16 cellular contexts compared by ENCODE assay signal in the genomic region with DNA sequence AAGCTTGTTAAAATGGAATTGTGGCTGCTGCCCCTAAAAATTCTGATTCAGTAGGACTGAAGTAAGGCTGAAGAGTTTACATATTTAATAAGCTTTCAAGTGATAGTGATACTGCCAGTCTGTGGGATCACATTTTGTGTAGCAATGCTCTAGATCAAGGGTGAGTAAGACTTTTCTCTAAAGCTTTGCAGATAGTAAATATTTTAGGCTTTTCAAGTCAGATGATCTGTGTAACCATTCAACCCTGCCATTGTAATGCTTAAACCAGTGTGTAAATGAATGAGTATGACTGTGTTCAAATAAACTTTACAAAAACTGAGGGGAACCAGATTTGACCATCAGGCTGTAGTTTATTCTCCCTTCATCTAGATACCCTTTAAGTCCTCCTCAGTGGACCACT.
DNase-seq lines count a peak whose midpoint lies in the region; ATAC-seq, FAIRE-seq and TF ChIP-seq lines count a peak whose summit lies in the region.
"Had no signal": no experiment of that assay in that cellular context is flagged by ENCODE, and none has a peak within 500 bp of the region (broad histone marks: within the 10 kb centered on the region; RNA-seq: fewer than 3 reads in every experiment).

No MANE protein-coding gene starts in this region.

- intact Hi-C loops in activated T-helper 1 cell treated with anti-CD3 and anti-CD28 coated beads, Interleukin-12 subunit alpha, Interleukin-12 subunit beta, Interleukin-2, Interleukin-4 antibody, amounts not matched to agents 30 ng/mL and 10 ng/mL and 1 ng/mL, durations not matched to agents 14 hours and 24 hours and 36 hours (cut with micrococcal nuclease): no loop called here

- no peak overlapping the region for H3K27ac Mint-ChIP-seq in activated T-helper 1 cell treated with anti-CD3 and anti-CD28 coated beads, Interleukin-12 subunit alpha, Interleukin-12 subunit beta, Interleukin-2, Interleukin-4 antibody, amounts not matched to agents 30 ng/mL and 10 ng/mL and 1 ng/mL, durations not matched to agents 14 hours and 24 hours and 36 hours
- H3K27ac Mint-ChIP-seq in CD8-positive, alpha-beta memory T cell: peak overlapping the region in 2 of 8 donors; percentile 28 to 48

- no peaks in the 10 kb centered on the region for H3K9me3 ChIP-seq in adipocyte (ENCODE audit: control insufficient read depth, low read length)
- H3K9me3 ChIP-seq in CD8-positive, alpha-beta memory T cell (ENCODE audit: low read length): no peaks in the 10 kb centered on the region
- H3K9me3 ChIP-seq: BE2C, esophagus squamous epithelium, suprapubic skin had no signal

- H3K4me1 ChIP-seq in adipocyte (ENCODE audit: control insufficient read depth, insufficient read depth, low read length): peaks cover 25% of the 10 kb centered on the region
- no peaks in the 10 kb centered on the region for H3K4me1 ChIP-seq in CD8-positive, alpha-beta memory T cell (ENCODE audit: insufficient read depth, low read length)
- H3K4me1 ChIP-seq: BE2C, suprapubic skin had no signal

- no peak for TF ChIP-seq POLR2A in H54 (IDR thresholded peaks at IDR 0.05; ENCODE audit: low read depth, low read length)

- H3K9me3 Mint-ChIP-seq in activated T-helper 1 cell treated with anti-CD3 and anti-CD28 coated beads, Interleukin-12 subunit alpha, Interleukin-12 subunit beta, Interleukin-2, Interleukin-4 antibody, amounts not matched to agents 30 ng/mL and 10 ng/mL and 1 ng/mL, durations not matched to agents 14 hours and 24 hours and 36 hours: no peaks in the 10 kb centered on the region
- no peaks in the 10 kb centered on the region for H3K9me3 Mint-ChIP-seq in CD8-positive, alpha-beta memory T cell
- H3K9me3 Mint-ChIP-seq: naive B cell had no signal

- no peaks in the 10 kb centered on the region for H3K27me3 Mint-ChIP-seq in activated T-helper 1 cell treated with anti-CD3 and anti-CD28 coated beads, Interleukin-12 subunit alpha, Interleukin-12 subunit beta, Interleukin-2, Interleukin-4 antibody, amounts not matched to agents 30 ng/mL and 10 ng/mL and 1 ng/mL, durations not matched to agents 14 hours and 24 hours and 36 hours (ENCODE audit: insufficient read depth)
- H3K27me3 Mint-ChIP-seq in CD8-positive, alpha-beta memory T cell: no peaks in the 10 kb centered on the region
- H3K27me3 Mint-ChIP-seq: naive B cell had no signal

- TF ChIP-seq CTCF in fibroblast of villous mesenchyme (IDR thresholded peaks at IDR 0.05; ENCODE audit: insufficient read depth, low read depth, low read length): no peak

- H3K36me3 Mint-ChIP-seq in activated T-helper 1 cell treated with anti-CD3 and anti-CD28 coated beads, Interleukin-12 subunit alpha, Interleukin-12 subunit beta, Interleukin-2, Interleukin-4 antibody, amounts not matched to agents 30 ng/mL and 10 ng/mL and 1 ng/mL, durations not matched to agents 14 hours and 24 hours and 36 hours (ENCODE audit: low read depth): peaks cover 31% of the 10 kb centered on the region
- peaks cover 11 to 71% (median 29%) of the 10 kb centered on the region in 3 donors for H3K36me3 Mint-ChIP-seq in CD8-positive, alpha-beta memory T cell

- peak overlapping the region; percentile 2 for H3K4me3 ChIP-seq in adipocyte (ENCODE audit: low read length)
- no peak overlapping the region for H3K4me3 ChIP-seq in fibroblast of villous mesenchyme (ENCODE audit: low read depth, low read length)
- H3K4me3 ChIP-seq in CD8-positive, alpha-beta memory T cell (ENCODE audit: low read length): no peak overlapping the region
- H3K4me3 ChIP-seq: esophagus squamous epithelium, suprapubic skin had no signal

- H3K36me3 ChIP-seq in adipocyte (ENCODE audit: control insufficient read depth, insufficient read depth, low read length, severe bottlenecking): peaks cover 60% of the 10 kb centered on the region
- H3K36me3 ChIP-seq in CD8-positive, alpha-beta memory T cell (ENCODE audit: insufficient read depth, low read length): peaks cover 6% of the 10 kb centered on the region
- H3K36me3 ChIP-seq: BE2C had no signal

- no peaks in the 10 kb centered on the region for H3K27me3 ChIP-seq in adipocyte (replicated peaks; ENCODE audit: control insufficient read depth, insufficient read depth, low read length)
- no peaks in the 10 kb centered on the region for H3K27me3 ChIP-seq in CD8-positive, alpha-beta memory T cell (ENCODE audit: insufficient read depth, low read length, poor library complexity, severe bottlenecking)
- H3K27me3 ChIP-seq: BE2C, esophagus squamous epithelium, suprapubic skin had no signal

- H3K27ac ChIP-seq in CD8-positive, alpha-beta memory T cell (ENCODE audit: low read depth, low read length): no peak overlapping the region
- H3K27ac ChIP-seq: suprapubic skin had no signal

- H3K4me3 Mint-ChIP-seq in activated T-helper 1 cell treated with anti-CD3 and anti-CD28 coated beads, Interleukin-12 subunit alpha, Interleukin-12 subunit beta, Interleukin-2, Interleukin-4 antibody, amounts not matched to agents 30 ng/mL and 10 ng/mL and 1 ng/mL, durations not matched to agents 14 hours and 24 hours and 36 hours: no peak overlapping the region
- H3K4me3 Mint-ChIP-seq in CD8-positive, alpha-beta memory T cell: no peak overlapping the region
- H3K4me3 Mint-ChIP-seq: naive B cell had no signal

- DNase-seq in H54 (ENCODE audit: insufficient read length, low spot score) (no peak), adipocyte (ENCODE audit: low read depth) (peak; percentile 41), fibroblast of villous mesenchyme (ENCODE audit: low read depth) (peak; percentile 59), renal cortical epithelial cell (ENCODE audit: low read depth) (peak; percentile 84)
- DNase-seq in activated T-helper 1 cell treated with anti-CD3 and anti-CD28 coated beads, Interleukin-12 subunit alpha, Interleukin-12 subunit beta, Interleukin-2, Interleukin-4 antibody, amounts not matched to agents 30 ng/mL and 10 ng/mL and 1 ng/mL, durations not matched to agents 14 hours and 24 hours and 36 hours (ENCODE audit: low spot score): no peak
- DNase-seq in CD8-positive, alpha-beta memory T cell: no peak
- DNase-seq: anterior cingulate cortex, BE2C, DMS53, esophagus squamous epithelium, GOT3, naive B cell, NCI-H146, right cardiac atrium had no signal

- POLR2A ChIA-PET in CD8-positive, alpha-beta memory T cell (lab: Charles Lee): no interaction called here

- CTCF ChIA-PET in CD8-positive, alpha-beta memory T cell (lab: Charles Lee): interaction anchor here (1.7 kb wide), 1 partner anchor 20 kb away, joined by 4 read pairs; no protein-coding TSS in a partner anchor

- peak; percentile 36 for FAIRE-seq in H54 (lab: Jason Lieb, UNC)

- no peak overlapping the region for H3K9ac ChIP-seq in adipocyte (ENCODE audit: low read length)

- H3K4me1 Mint-ChIP-seq in activated T-helper 1 cell treated with anti-CD3 and anti-CD28 coated beads, Interleukin-12 subunit alpha, Interleukin-12 subunit beta, Interleukin-2, Interleukin-4 antibody, amounts not matched to agents 30 ng/mL and 10 ng/mL and 1 ng/mL, durations not matched to agents 14 hours and 24 hours and 36 hours (ENCODE audit: low read depth): peaks cover 17% of the 10 kb centered on the region
- peaks cover 7 to 11% (median 7%) of the 10 kb centered on the region in 3 donors for H3K4me1 Mint-ChIP-seq in CD8-positive, alpha-beta memory T cell

- no peak for ATAC-seq in GM18868 (IDR thresholded peaks at IDR 0.05; ENCODE audit: unreplicated experiment)

Comparison
In these comparisons a context has a peak if more than half of its experiments do, and no peak if none do; other contexts are left out.
1. DNase-seq: peak in adipocyte (single experiment), fibroblast of villous mesenchyme (single experiment) and renal cortical epithelial cell (single experiment); none in H54 (single experiment), activated T-helper 1 cell treated with anti-CD3 and anti-CD28 coated beads, Interleukin-12 subunit alpha, Interleukin-12 subunit beta, Interleukin-2, Interleukin-4 antibody, amounts not matched to agents 30 ng/mL and 10 ng/mL and 1 ng/mL, durations not matched to agents 14 hours and 24 hours and 36 hours (single experiment) and CD8-positive, alpha-beta memory T cell (0 of 5).